17 cellular contexts compared by ENCODE assay signal in the genomic region with DNA sequence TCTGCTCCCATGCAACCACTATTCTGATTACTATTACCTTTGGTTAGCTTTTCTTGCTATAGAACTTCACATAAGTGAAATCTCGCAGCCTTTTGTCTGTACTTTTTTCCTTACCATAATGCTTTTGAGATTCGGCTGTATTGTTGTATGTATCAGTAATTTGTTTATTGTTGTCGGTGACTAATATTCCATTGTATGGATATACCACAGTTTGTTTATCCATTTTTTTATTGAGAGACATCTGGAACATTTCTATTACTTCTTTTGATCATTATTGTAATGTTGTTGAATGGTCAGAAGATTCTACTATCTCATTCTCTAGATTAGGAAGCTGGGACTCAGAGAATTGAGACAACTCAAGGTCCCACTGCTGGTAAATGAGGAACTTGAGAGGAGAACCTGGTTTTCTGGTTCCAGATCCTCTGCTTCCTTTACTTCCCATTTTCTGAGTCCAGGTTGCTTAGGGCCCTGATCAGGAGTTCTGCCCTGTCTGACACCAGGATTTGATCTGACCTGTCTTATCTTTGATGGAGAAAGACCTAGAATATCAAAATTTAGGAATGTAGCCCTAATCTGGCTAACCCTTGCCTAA. TPM values are rescaled to one million over a fixed set of nuclear protein-coding genes. Genes with fewer than 3 reads are reported as not detected.
"Had no signal": no experiment of that assay in that cellular context is flagged by ENCODE, and none has a peak within 500 bp of the region (broad histone marks: within the 10 kb centered on the region; RNA-seq: fewer than 3 reads in every experiment).

No MANE protein-coding gene starts in this region.

- H3K27ac ChIP-seq: brain microvascular endothelial cell, foreskin keratinocyte, right atrium auricular region, thyroid gland, vagina had no signal

- H3K9me3 ChIP-seq: right atrium auricular region, thyroid gland, vagina had no signal

- H3K4me3 ChIP-seq: right atrium auricular region, thyroid gland, vagina had no signal

- H3K27me3 ChIP-seq: brain microvascular endothelial cell, right atrium auricular region, thyroid gland, vagina had no signal

- H3K36me3 ChIP-seq: brain microvascular endothelial cell, right atrium auricular region, thyroid gland, vagina had no signal

- H3K4me1 ChIP-seq: foreskin keratinocyte, right atrium auricular region, thyroid gland, vagina had no signal

- DNase-seq: activated CD4-positive, CD25-positive, alpha-beta regulatory T cell; activated naive CD4-positive, alpha-beta T cell; activated naive CD8-positive, alpha-beta T cell treated with anti-CD3 and anti-CD28 coated beads, Interleukin-2, amount 10 ng/mL, durations not matched to agents 7 days and 5 days; brain microvascular endothelial cell; cortex of kidney; effector CD8-positive, alpha-beta T cell; foreskin keratinocyte; nucleus accumbens; stimulated activated CD4-positive, alpha-beta T cell treated with anti-CD3 and anti-CD28 coated beads, Interleukin-2, amount 100 ng/mL, for 48 hours; thyroid gland had no signal

RNA-seq across cellular contexts. Expression of gene SPTSSB, which starts 18.2 kb away (rescaled TPM):
- total RNA-seq: activated CD8-positive, alpha-beta memory T cell treated with anti-CD3 and anti-CD28 coated beads for 36 hours; activated T-helper 1 cell treated with anti-CD3 and anti-CD28 coated beads, Interleukin-12 subunit alpha, Interleukin-12 subunit beta, Interleukin-2, Interleukin-4 antibody, amounts not matched to agents 30 ng/mL and 10 ng/mL and 1 ng/mL, durations not matched to agents 14 hours and 24 hours and 36 hours; foreskin keratinocyte; kidney epithelial cell; mesenteric fat pad; posterior vena cava; right atrium auricular region; thyroid gland had no signal
